ENCODE assay signal across 9 cellular contexts in the genomic region with DNA sequence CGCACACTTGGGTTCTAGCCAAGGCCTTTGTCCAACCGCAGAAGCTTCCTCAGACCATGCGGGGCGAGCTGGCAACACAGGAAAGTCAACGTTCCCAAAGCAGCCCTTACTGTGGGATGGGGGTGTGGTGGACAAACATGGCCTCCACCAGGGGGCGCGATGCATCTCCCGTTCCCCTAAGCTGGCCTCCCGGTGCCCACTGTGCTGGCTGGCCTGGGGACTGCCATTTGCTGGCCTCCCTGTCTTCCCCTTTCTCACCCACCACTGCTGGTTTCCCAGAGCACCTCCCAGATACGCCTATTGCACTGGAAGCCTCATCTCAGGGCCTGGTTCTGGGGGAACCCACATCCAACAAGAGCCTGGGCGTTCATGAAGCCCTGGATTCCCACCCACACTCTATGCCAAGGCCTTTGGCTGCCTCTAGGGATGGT.
DNase-seq lines count a peak whose midpoint lies in the region; TF ChIP-seq lines count a peak whose summit lies in the region.
"Had no signal": no experiment of that assay in that cellular context is flagged by ENCODE, and none has a peak within 500 bp of the region (broad histone marks: within the 10 kb centered on the region; RNA-seq: fewer than 3 reads in every experiment).

No MANE protein-coding gene starts in this region.

- no peaks in the 10 kb centered on the region for H3K36me3 Mint-ChIP-seq in type B pancreatic cell
- H3K36me3 Mint-ChIP-seq: CD8-positive, alpha-beta memory T cell had no signal

- peaks cover 29% of the 10 kb centered on the region for H3K4me1 Mint-ChIP-seq in type B pancreatic cell (ENCODE audit: unreplicated experiment)

- H3K4me3 Mint-ChIP-seq in type B pancreatic cell, result no peak overlapping the region

- peaks cover 65% of the 10 kb centered on the region for H3K27me3 Mint-ChIP-seq in type B pancreatic cell

- H3K27ac Mint-ChIP-seq in type B pancreatic cell, result no peak overlapping the region
- H3K27ac Mint-ChIP-seq: CD8-positive, alpha-beta memory T cell had no signal

- DNase-seq in NCI-H1694 (lab: John Stamatoyannopoulos, UW) (peak; percentile 4), NCI-H1694 treated with DMSO at 0.1 percent for 48 hours (lab: John Stamatoyannopoulos, UW) (no peak), OCI-M1 (lab: John Stamatoyannopoulos, UW) (peak; percentile 49), amniotic epithelial cell (ENCODE audit: low read depth) (peak; percentile 37), kidney tubule cell (ENCODE audit: low spot score) (peak; percentile 23), type B pancreatic cell (ENCODE audit: extremely low spot score, unreplicated experiment) (no peak), NCI-H526 treated with DMSO at 0.1 percent for 48 hours (lab: John Stamatoyannopoulos, UW) (no peak), NCI-H1436 treated with DMSO at 0.1 percent for 48 hours (lab: John Stamatoyannopoulos, UW) (no peak)

- no peaks in the 10 kb centered on the region for H3K9me3 Mint-ChIP-seq in type B pancreatic cell
- H3K9me3 Mint-ChIP-seq: CD8-positive, alpha-beta memory T cell had no signal

- TF ChIP-seq CTCF in type B pancreatic cell (conservative IDR thresholded peaks at IDR 0.05), result peak; percentile 75

Comparison
In these comparisons a context has a peak if more than half of its experiments do, and no peak if none do; other contexts are left out.
1. DNase-seq: peak in NCI-H1694 (single experiment), OCI-M1 (single experiment), amniotic epithelial cell (single experiment) and kidney tubule cell (single experiment); none in NCI-H1694 treated with DMSO at 0.1 percent for 48 hours (single experiment), type B pancreatic cell (single experiment), NCI-H526 treated with DMSO at 0.1 percent for 48 hours (single experiment) and NCI-H1436 treated with DMSO at 0.1 percent for 48 hours (single experiment).